ENCODE assay signal across 26 cellular contexts in the genomic region with DNA sequence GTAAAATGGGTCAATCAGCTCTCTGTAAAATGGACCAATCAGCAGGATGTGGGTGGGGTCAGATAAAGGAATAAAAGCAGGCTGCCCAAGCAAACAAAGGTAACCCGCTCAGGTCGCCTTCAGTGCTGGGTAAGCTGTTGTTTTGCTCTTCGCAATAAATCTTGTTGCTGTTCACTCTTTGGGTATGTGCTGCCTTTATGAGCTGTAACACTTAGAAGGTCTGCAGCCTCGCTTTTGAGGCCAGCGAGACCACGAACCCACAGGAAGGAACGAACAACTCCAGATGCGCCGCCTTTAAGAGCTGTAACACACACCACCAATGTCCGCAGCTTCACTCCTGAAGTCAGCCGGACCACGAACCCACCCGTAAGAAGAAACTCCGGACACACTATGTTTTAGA. TPM values are rescaled to one million over a fixed set of nuclear protein-coding genes. Genes with fewer than 3 reads are reported as not detected.
DNase-seq lines count a peak whose midpoint lies in the region; ATAC-seq and TF ChIP-seq lines count a peak whose summit lies in the region.
"Had no signal": no experiment of that assay in that cellular context is flagged by ENCODE, and none has a peak within 500 bp of the region (broad histone marks: within the 10 kb centered on the region; RNA-seq: fewer than 3 reads in every experiment).

No MANE protein-coding gene starts in this region.

- peaks cover 9% of the 10 kb centered on the region for H3K27me3 ChIP-seq in DND-41 (ENCODE audit: insufficient read depth, low read length, poor library complexity)
- H3K27me3 ChIP-seq: esophagus muscularis mucosa, Peyer's patch, SJCRH30, transverse colon had no signal

- DNase-seq in CD14-positive monocyte (ENCODE audit: low spot score), result no peak
- peak; percentile 13 for DNase-seq in DND-41
- DNase-seq in activated CD8-positive, alpha-beta memory T cell treated with anti-CD3 and anti-CD28 coated beads, Interleukin-2, amount 10 ng/mL, durations not matched to agents 7 days and 5 days, result peak; percentile 69
- peak; percentile 28 for DNase-seq in natural killer cell
- DNase-seq in HUDEP-2 (lab: John Stamatoyannopoulos, UW; ENCODE audit: unreplicated experiment in 76 of 76), result no peak
- no peak for DNase-seq in activated CD4-positive, CD25-positive, alpha-beta regulatory T cell (lab: John Stamatoyannopoulos, UW)
- DNase-seq: Calu3; effector CD4-positive, alpha-beta T cell; EL; left colon; NCI-H1417 treated with DMSO at 0.1 percent for 48 hours; NCI-H2107; NCI-H510A treated with DMSO at 0.1 percent for 48 hours; nephron progenitor cell; NK-92 treated with Interleukin-12 subunit alpha and Interleukin-12 subunit beta, amount 100 ng/mL, for 24 hours; Peyer's patch; SJCRH30; T-helper 17 cell; transverse colon; WERI-Rb-1 had no signal

- H3K36me3 ChIP-seq in DND-41 (ENCODE audit: insufficient read depth, low read length), result no peaks in the 10 kb centered on the region
- H3K36me3 ChIP-seq: esophagus muscularis mucosa, Peyer's patch, SJCRH30, transverse colon, WERI-Rb-1 had no signal

- no peaks in the 10 kb centered on the region for H4K20me1 ChIP-seq in DND-41 (ENCODE audit: insufficient read depth, low read length)

- no peaks in the 10 kb centered on the region; the same call in 1 of the 2 replicates for H3K4me1 ChIP-seq in DND-41 (ENCODE audit: insufficient read depth, low read length)
- H3K4me1 ChIP-seq: esophagus muscularis mucosa, Peyer's patch, SJCRH30, transverse colon had no signal

- H3K27ac Mint-ChIP-seq in CD14-positive monocyte (peak overlapping the region in 3 of 7 donors; percentile 0 to 68 (median 35)), natural killer cell (peak overlapping the region; percentile 73 to 90)
- H3K27ac Mint-ChIP-seq in activated CD8-positive, alpha-beta memory T cell treated with anti-CD3 and anti-CD28 coated beads, Interleukin-2, amount 10 ng/mL, durations not matched to agents 7 days and 5 days, result peak overlapping the region; percentile 71
- H3K27ac Mint-ChIP-seq: nephron progenitor cell; progenitor cell of endocrine pancreas; stimulated activated memory B cell treated with anti-CD40 and anti-IgM and Interleukin-4, amounts not matched to agents 10 μg/mL and 1 μg/mL and 100 μg/mL, for 72 hours; T-helper 17 cell had no signal

- H3K79me2 ChIP-seq in DND-41 (ENCODE audit: insufficient read depth, low read length), result no peaks in the 10 kb centered on the region

- intact Hi-C loops in CD14-positive monocyte (cut with micrococcal nuclease), result loop anchor here in 1 of 2 donors (10.0 kb wide), 1 partner anchor 122 kb away; no protein-coding TSS in a partner anchor
- intact Hi-C loops in natural killer cell (cut with micrococcal nuclease), result loop anchor here (10.0 kb wide), 1 partner anchor 302 kb away; no protein-coding TSS in a partner anchor

- H3K9ac ChIP-seq in DND-41 (ENCODE audit: low read depth, low read length), result no peak overlapping the region

- H3K36me3 Mint-ChIP-seq in CD14-positive monocyte, result no peaks in the 10 kb centered on the region
- H3K36me3 Mint-ChIP-seq in activated CD8-positive, alpha-beta memory T cell treated with anti-CD3 and anti-CD28 coated beads, Interleukin-2, amount 10 ng/mL, durations not matched to agents 7 days and 5 days, result peaks cover 2% of the 10 kb centered on the region
- no peaks in the 10 kb centered on the region for H3K36me3 Mint-ChIP-seq in natural killer cell
- H3K36me3 Mint-ChIP-seq: stimulated activated memory B cell treated with anti-CD40 and anti-IgM and Interleukin-4, amounts not matched to agents 10 μg/mL and 1 μg/mL and 100 μg/mL, for 72 hours had no signal

- H3K4me2 ChIP-seq in DND-41 (ENCODE audit: insufficient read depth, low read length), result no peak overlapping the region

- ATAC-seq in DND-41 (ENCODE audit: insufficient read depth, low read depth) (peak; percentile 56; the same call in 2 of the 3 replicates), natural killer cell (peak; percentile 50 to 79 (median 79)), GM19324 (IDR thresholded peaks at IDR 0.05; ENCODE audit: low FRiP score, unreplicated experiment) (no peak)
- peak; percentile 63 for ATAC-seq in activated CD8-positive, alpha-beta memory T cell treated with anti-CD3 and anti-CD28 coated beads, Interleukin-2, amount 10 ng/mL, durations not matched to agents 7 days and 5 days
- ATAC-seq: HCT116, HepG2, T-helper 17 cell had no signal

- H3K27ac ChIP-seq in DND-41 (ENCODE audit: low read length), result no peak overlapping the region
- H3K27ac ChIP-seq: esophagus muscularis mucosa, Peyer's patch, SJCRH30, transverse colon, WERI-Rb-1 had no signal

- H3K4me3 ChIP-seq in DND-41 (ENCODE audit: low read depth in 1 of 2, low read length in 2 of 2), result no peak overlapping the region
- H3K4me3 ChIP-seq: esophagus muscularis mucosa, Peyer's patch, SJCRH30, transverse colon had no signal

- no peak for TF ChIP-seq CTCF in CD14-positive monocyte (IDR thresholded peaks at IDR 0.05)
- TF ChIP-seq CTCF in DND-41 (IDR thresholded peaks at IDR 0.05; ENCODE audit: borderline replicate concordance, extremely low read depth, low read length, poor library complexity, severe bottlenecking), result no peak
- no peak for TF ChIP-seq CTCF in natural killer cell (IDR thresholded peaks at IDR 0.05)

- H3K9me3 ChIP-seq in DND-41 (ENCODE audit: insufficient read depth, low read length, severe bottlenecking), result no peaks in the 10 kb centered on the region
- H3K9me3 ChIP-seq: esophagus muscularis mucosa, Peyer's patch, SJCRH30, transverse colon had no signal

- H3K9me3 Mint-ChIP-seq in CD14-positive monocyte (peaks cover 0 to 11% (median 6%) of the 10 kb centered on the region in 7 donors), natural killer cell (no peaks in the 10 kb centered on the region)
- H3K9me3 Mint-ChIP-seq in activated CD8-positive, alpha-beta memory T cell treated with anti-CD3 and anti-CD28 coated beads, Interleukin-2, amount 10 ng/mL, durations not matched to agents 7 days and 5 days (ENCODE audit: low read depth), result no peaks in the 10 kb centered on the region
- H3K9me3 Mint-ChIP-seq: nephron progenitor cell; stimulated activated memory B cell treated with anti-CD40 and anti-IgM and Interleukin-4, amounts not matched to agents 10 μg/mL and 1 μg/mL and 100 μg/mL, for 72 hours had no signal

- peak overlapping the region; percentile 35 to 83 for H3K4me3 Mint-ChIP-seq in CD14-positive monocyte
- peak overlapping the region; percentile 51 for H3K4me3 Mint-ChIP-seq in activated CD8-positive, alpha-beta memory T cell treated with anti-CD3 and anti-CD28 coated beads, Interleukin-2, amount 10 ng/mL, durations not matched to agents 7 days and 5 days
- H3K4me3 Mint-ChIP-seq in natural killer cell, result peak overlapping the region; percentile 78
- H3K4me3 Mint-ChIP-seq: nephron progenitor cell; stimulated activated memory B cell treated with anti-CD40 and anti-IgM and Interleukin-4, amounts not matched to agents 10 μg/mL and 1 μg/mL and 100 μg/mL, for 72 hours; T-helper 17 cell had no signal

- CTCF ChIA-PET in activated CD8-positive, alpha-beta memory T cell treated with anti-CD3 and anti-CD28 coated beads, Interleukin-2, amount 10 ng/mL, durations not matched to agents 7 days and 5 days (lab: Charles Lee), result interaction anchor here (1.1 to 2.0 kb wide), 2 partner anchors 137 to 225 kb away, joined by 4 to 5 read pairs; no protein-coding TSS in a partner anchor

- no peak overlapping the region for H2AFZ ChIP-seq in DND-41 (ENCODE audit: low read depth, low read length)

- peaks cover 5% of the 10 kb centered on the region for H3K4me1 Mint-ChIP-seq in CD14-positive monocyte
- H3K4me1 Mint-ChIP-seq in activated CD8-positive, alpha-beta memory T cell treated with anti-CD3 and anti-CD28 coated beads, Interleukin-2, amount 10 ng/mL, durations not matched to agents 7 days and 5 days, result peaks cover 10% of the 10 kb centered on the region
- peaks cover 17 to 19% of the 10 kb centered on the region in 2 donors for H3K4me1 Mint-ChIP-seq in natural killer cell
- H3K4me1 Mint-ChIP-seq: nephron progenitor cell had no signal

- H3K27me3 Mint-ChIP-seq in CD14-positive monocyte (ENCODE audit: low read depth in 3 of 3) (peaks cover 2 to 3% (median 2%) of the 10 kb centered on the region in 3 donors), natural killer cell (ENCODE audit: low read depth in 2 of 2) (no peaks in the 10 kb centered on the region)
- H3K27me3 Mint-ChIP-seq in activated CD8-positive, alpha-beta memory T cell treated with anti-CD3 and anti-CD28 coated beads, Interleukin-2, amount 10 ng/mL, durations not matched to agents 7 days and 5 days, result no peaks in the 10 kb centered on the region
- H3K27me3 Mint-ChIP-seq: progenitor cell of endocrine pancreas, T-helper 17 cell had no signal

RNA-seq across cellular contexts. Expression of a gene that starts 11.5 kb away (rescaled TPM):
- 10 to 100 TPM; 19.6 to 30.6 TPM for polyA plus RNA-seq in CD14-positive monocyte
- 10 to 100 TPM; 33.6 to 43.1 TPM for total RNA-seq in activated CD8-positive, alpha-beta memory T cell treated with anti-CD3 and anti-CD28 coated beads, Interleukin-2, amount 10 ng/mL, durations not matched to agents 7 days and 5 days
- total RNA-seq in natural killer cell, result 10 to 100 TPM; 31.6 to 40.1 (median 34.5) TPM

Comparison
In these comparisons a context has a peak if more than half of its experiments do, and no peak if none do; other contexts are left out.
1. DNase-seq: peak in DND-41 (single experiment), activated CD8-positive, alpha-beta memory T cell treated with anti-CD3 and anti-CD28 coated beads, Interleukin-2, amount 10 ng/mL, durations not matched to agents 7 days and 5 days (single experiment) and natural killer cell (single experiment); none in CD14-positive monocyte (single experiment), HUDEP-2 (0 of 76) and activated CD4-positive, CD25-positive, alpha-beta regulatory T cell (0 of 4).
2. Peak in every context shown above with its lines, with median percentiles within 50 percentile points of each other: H3K4me3 Mint-ChIP-seq.